1 cellular context compared by ENCODE assay signal in the genomic region with DNA sequence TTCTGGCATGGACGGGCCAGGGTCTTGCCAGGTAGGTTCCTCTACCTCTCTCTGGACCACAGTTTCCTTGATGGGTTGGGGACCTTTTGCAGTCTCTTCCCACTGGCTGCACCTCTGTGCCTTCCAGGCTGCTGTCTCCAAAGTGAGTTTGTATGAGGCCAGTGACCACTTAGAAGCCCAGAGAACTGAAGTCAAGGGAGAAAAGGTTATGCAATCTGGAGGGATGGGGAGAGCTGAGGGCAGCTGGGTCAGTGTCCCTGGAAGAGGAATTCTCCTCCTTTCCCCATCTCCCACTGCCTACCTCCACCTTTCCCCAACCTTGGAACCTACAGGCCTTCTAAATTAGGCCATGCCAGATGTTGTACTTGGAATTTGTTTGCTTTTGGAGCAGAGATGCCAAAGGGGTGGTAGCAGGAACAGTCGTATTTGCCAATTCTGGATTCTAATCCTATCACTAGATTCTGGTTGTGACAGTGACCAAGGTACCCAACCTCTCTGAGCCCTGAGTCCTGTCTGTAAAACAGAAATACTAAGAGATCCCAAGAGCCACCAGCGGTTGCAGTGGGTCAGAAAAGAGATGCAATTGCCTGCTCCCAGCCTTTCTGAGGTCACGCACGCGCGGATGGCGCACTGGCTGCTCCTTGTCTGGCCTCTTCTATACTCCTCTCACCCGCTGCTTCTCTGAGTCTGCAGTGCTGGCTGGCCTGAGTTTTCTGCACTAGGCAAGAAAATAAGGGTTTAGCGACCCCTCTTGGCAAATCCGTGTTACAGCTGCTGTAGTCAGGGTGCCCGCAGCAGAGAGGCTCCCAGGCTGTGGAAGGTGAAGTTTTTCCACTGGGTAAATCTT.
TF ChIP-seq lines count a peak whose summit lies in the region.

No MANE protein-coding gene starts in this region.

TF ChIP-seq in HepG2, 621 proteins besides CTCF, POLR2A, EP300 and RAD21:
- TF ChIP-seq ZNF251 (CRISPR knock-in tag; IDR thresholded peaks at IDR 0.05) (no peak), KMT2B (CRISPR knock-in tag; IDR thresholded peaks at IDR 0.05) (no peak), ZNF224 (CRISPR knock-in tag; IDR thresholded peaks at IDR 0.05) (0 out of 2 replicates have a peak, but pooled peaks have one; percentile 43), ZNF652 (CRISPR knock-in tag; IDR thresholded peaks at IDR 0.05; ENCODE audit: borderline replicate concordance, low read depth) (no peak), CEBPB (IDR thresholded peaks at IDR 0.05; ENCODE audit: borderline replicate concordance, low read depth, low read length) (no peak), ZNF138 (CRISPR knock-in tag; IDR thresholded peaks at IDR 0.05; ENCODE audit: low read depth) (no peak), STAG1 (CRISPR knock-in tag; IDR thresholded peaks at IDR 0.05) (peak; percentile 90), TEAD3 (CRISPR knock-in tag; optimal IDR thresholded peaks at IDR 0.05; ENCODE audit: borderline replicate concordance) (no peak), SMC3 (IDR thresholded peaks at IDR 0.05; ENCODE audit: low read length) (peak; percentile 82), SMYD3 (CRISPR knock-in tag; IDR thresholded peaks at IDR 0.05) (no peak)
- TF ChIP-seq, protein P1, sequence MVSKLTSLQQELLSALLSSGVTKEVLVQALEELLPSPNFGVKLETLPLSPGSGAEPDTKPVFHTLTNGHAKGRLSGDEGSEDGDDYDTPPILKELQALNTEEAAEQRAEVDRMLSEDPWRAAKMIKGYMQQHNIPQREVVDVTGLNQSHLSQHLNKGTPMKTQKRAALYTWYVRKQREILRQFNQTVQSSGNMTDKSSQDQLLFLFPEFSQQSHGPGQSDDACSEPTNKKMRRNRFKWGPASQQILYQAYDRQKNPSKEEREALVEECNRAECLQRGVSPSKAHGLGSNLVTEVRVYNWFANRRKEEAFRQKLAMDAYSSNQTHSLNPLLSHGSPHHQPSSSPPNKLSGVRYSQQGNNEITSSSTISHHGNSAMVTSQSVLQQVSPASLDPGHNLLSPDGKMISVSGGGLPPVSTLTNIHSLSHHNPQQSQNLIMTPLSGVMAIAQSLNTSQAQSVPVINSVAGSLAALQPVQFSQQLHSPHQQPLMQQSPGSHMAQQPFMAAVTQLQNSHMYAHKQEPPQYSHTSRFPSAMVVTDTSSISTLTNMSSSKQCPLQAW (CRISPR knock-in tag; IDR thresholded peaks at IDR 0.05) = 0 out of 2 replicates have a peak, but pooled peaks have one; percentile 29
TF ChIP-seq in HepG2: peak in this region for 4.
